ENCODE assay signal across 9 cellular contexts in genomic region chr9:135989722-135990467, GRCh38. TPM values are rescaled to one million over a fixed set of nuclear protein-coding genes. Genes with fewer than 3 reads are reported as not detected.
A peak's percentile ranks its signal among the peaks of the same experiment; 100 is the strongest.
DNase-seq lines count a peak whose midpoint lies in the region; ATAC-seq and TF ChIP-seq lines count a peak whose summit lies in the region.
"Had no signal": no experiment of that assay in that cellular context is flagged by ENCODE, and none has a peak within 500 bp of the region (broad histone marks: within the 10 kb centered on the region; RNA-seq: fewer than 3 reads in every experiment).

No MANE protein-coding gene starts in this region.

- intact Hi-C loops in spleen (cut with DNase I; ENCODE audit: low total_unique reads): no loop called here

- H3K4me3 Mint-ChIP-seq in brain: no peak overlapping the region
- H3K4me3 Mint-ChIP-seq: WTC11 had no signal

- H3K4me3 ChIP-seq in spleen: peak overlapping the region in 4 of 8 donors; percentile 6 to 53 (median 14)
- H3K4me3 ChIP-seq: MG63 had no signal

- no peaks in the 10 kb centered on the region for H3K36me3 ChIP-seq in spleen
- H3K36me3 ChIP-seq: MG63 had no signal

- H3K9me3 Mint-ChIP-seq in brain: no peaks in the 10 kb centered on the region
- H3K9me3 Mint-ChIP-seq: WTC11 had no signal

- no peak for TF ChIP-seq POLR2A in spleen (IDR thresholded peaks at IDR 0.05)

- H3K9me3 ChIP-seq in spleen: no peaks in the 10 kb centered on the region
- H3K9me3 ChIP-seq: MG63 had no signal

- H3K27ac Mint-ChIP-seq in brain: peak overlapping the region in 3 of 5 experiments; percentile 43 to 84 (median 63)
- H3K27ac Mint-ChIP-seq: WTC11 had no signal

- H3K4me1 Mint-ChIP-seq in brain: peaks cover 60% of the 10 kb centered on the region

- H3K4me1 ChIP-seq in spleen: peaks cover 33 to 75% (median 54%) of the 10 kb centered on the region in 6 donors

- peaks cover 0 to 42% (median 0%) of the 10 kb centered on the region in 7 donors for H3K27me3 ChIP-seq in spleen (replicated peaks in 1 of 7)
- H3K27me3 ChIP-seq: MG63 had no signal

- DNase-seq in DMS79 treated with DMSO at 0.1 percent for 48 hours (lab: John Stamatoyannopoulos, UW) (peak; percentile 39), NCI-H510A (lab: John Stamatoyannopoulos, UW) (peak; percentile 59), spleen (peak; percentile 87), AG08395 (ENCODE audit: low spot score) (no peak), RWPE1 (ENCODE audit: low spot score) (no peak)

- ATAC-seq in HG02852 (IDR thresholded peaks at IDR 0.05; ENCODE audit: unreplicated experiment): no peak

- H3K27ac ChIP-seq in spleen (peak overlapping the region in 7 of 8 donors; percentile 41 to 94 (median 71)), RWPE1 (no peak overlapping the region)

- CTCF ChIA-PET in RWPE1 (lab: Yijun Ruan, JAX): no interaction called here

- POLR2A ChIA-PET in RWPE1 (lab: Yijun Ruan, JAX; ENCODE audit: low non-redundant PET): no interaction called here

- H3K27me3 Mint-ChIP-seq in brain: no peaks in the 10 kb centered on the region

- TF ChIP-seq CTCF in brain (conservative IDR thresholded peaks at IDR 0.05) (no peak), spleen (IDR thresholded peaks at IDR 0.05 in 8 of 11, conservative IDR thresholded peaks at IDR 0.05 in 3 of 11) (no peak), RWPE1 (conservative IDR thresholded peaks at IDR 0.05; ENCODE audit: low read depth) (no peak)

- WGBS in spleen, 5 donors: 10 to 39% (median 26%) methylated on average over 12 to 36 of the region's 36 CpGs

- H3K36me3 Mint-ChIP-seq in brain: no peaks in the 10 kb centered on the region
- H3K36me3 Mint-ChIP-seq: WTC11 had no signal

RNA-seq across cellular contexts. Expression of gene UBAC1, which starts 28.7 kb away (rescaled TPM):
- polyA plus RNA-seq in brain (ENCODE audit: insufficient read depth, low read depth, low replicate concordance): 80.4 TPM
- total RNA-seq in spleen: 10 to 100 TPM; 32.3 to 45.8 (median 34.0) TPM
- polyA plus RNA-seq in spleen: 10 to 100 TPM; 28.0 to 45.3 (median 35.0) TPM

Comparison
In these comparisons a context has a peak if more than half of its experiments do, and no peak if none do; other contexts are left out.
1. DNase-seq: peak in DMS79 treated with DMSO at 0.1 percent for 48 hours (single experiment), NCI-H510A (single experiment) and spleen (single experiment); none in AG08395 (single experiment) and RWPE1 (single experiment).